ENCODE assay signal across 1 cellular context in genomic region chr19:38224014-38224862, GRCh38.
TF ChIP-seq lines count a peak whose summit lies in the region.

Gene DPF1 (minus strand): TSS chr19:38224222. CDS start chr19:38224142, 80 bp downstream.

TF ChIP-seq in GM12878, 131 proteins besides CTCF, POLR2A, EP300 and RAD21 (continued from another document):
- TF ChIP-seq ZBTB40 (IDR thresholded peaks at IDR 0.05; ENCODE audit: borderline replicate concordance) (no peak), RAD51 (IDR thresholded peaks at IDR 0.05) (peak; percentile 60; the same call in 1 of the 2 replicates), PRDM15 (CRISPR knock-in tag; IDR thresholded peaks at IDR 0.05) (no peak), SMARCA5 (IDR thresholded peaks at IDR 0.05) (no peak), EED (IDR thresholded peaks at IDR 0.05; ENCODE audit: low read depth) (0 out of 2 replicates have a peak, but pooled peaks have one; percentile 34), BCLAF1 (IDR thresholded peaks at IDR 0.05) (peak; percentile 19; the same call in 1 of the 2 replicates), MEF2B (IDR thresholded peaks at IDR 0.05; ENCODE audit: partially characterized antibody, poor library complexity, severe bottlenecking) (peak; percentile 37), NBN (IDR thresholded peaks at IDR 0.05) (peak; percentile 90), PAX5 (IDR thresholded peaks at IDR 0.05; ENCODE audit: borderline replicate concordance, low read depth, low read length) (peak; percentile 47; the same call in 1 of the 2 replicates), CBX5 (IDR thresholded peaks at IDR 0.05; ENCODE audit: low read depth) (no peak), SMAD1 (IDR thresholded peaks at IDR 0.05; ENCODE audit: low read depth, partially characterized antibody) (no peak), ELK1 (IDR thresholded peaks at IDR 0.05; ENCODE audit: low read depth, low read length) (no peak), ZNF24 (IDR thresholded peaks at IDR 0.05) (no peak), BHLHE40 (IDR thresholded peaks at IDR 0.05; ENCODE audit: borderline replicate concordance in 1 of 2, low read depth in 2 of 2, low read length in 1 of 2) (peak; percentile 84 to 91), GABPA (IDR thresholded peaks at IDR 0.05; ENCODE audit: low read depth) (no peak), EGR1 (IDR thresholded peaks at IDR 0.05; ENCODE audit: borderline replicate concordance in 1 of 2, low read depth in 2 of 2, low read length in 2 of 2) (peak; percentile 90 to 98), ATF7 (IDR thresholded peaks at IDR 0.05; ENCODE audit: low read depth) (peak; percentile 80; the same call in 1 of the 2 replicates)
